ENCODE assay signal across 21 cellular contexts in genomic region chr16:81453091-81453728, GRCh38. TPM values are rescaled to one million over a fixed set of nuclear protein-coding genes. Genes with fewer than 3 reads are reported as not detected.
DNase-seq lines count a peak whose midpoint lies in the region; TF ChIP-seq lines count a peak whose summit lies in the region.
"Had no signal": no experiment of that assay in that cellular context is flagged by ENCODE, and none has a peak within 500 bp of the region (broad histone marks: within the 10 kb centered on the region; RNA-seq: fewer than 3 reads in every experiment).

No MANE protein-coding gene starts in this region.

- H3K4me1 ChIP-seq in OCI-LY1 (ENCODE audit: insufficient read depth, low read length, severe bottlenecking) = peaks cover 68% of the 10 kb centered on the region
- H3K4me1 ChIP-seq: ascending aorta, tibial artery had no signal

- intact Hi-C loops in posterior vena cava (cut with DNase I) = no loop called here

- CTCF ChIA-PET in activated CD4-positive, alpha-beta T cell treated with anti-CD3 and anti-CD28 coated beads, Interleukin-2, amount 10 ng/mL, durations not matched to agents 7 days and 5 days (lab: Charles Lee) = interaction anchor here (0.9 kb wide), 1 partner anchor 49 kb away, joined by 4 read pairs; no protein-coding TSS in a partner anchor

- H3K27ac ChIP-seq in OCI-LY1 (ENCODE audit: low read depth, low read length, poor library complexity, severe bottlenecking) = peak overlapping the region; percentile 78
- H3K27ac ChIP-seq: ascending aorta, C4-2B, KMS-11, tibial artery had no signal

- peaks cover 58% of the 10 kb centered on the region for H3K4me1 Mint-ChIP-seq in activated CD4-positive, alpha-beta T cell treated with anti-CD3 and anti-CD28 coated beads, Interleukin-2, amount 10 ng/mL, durations not matched to agents 7 days and 5 days
- H3K4me1 Mint-ChIP-seq in endothelial cell (ENCODE audit: unreplicated experiment) = peaks cover 67% of the 10 kb centered on the region

- H3K9me2 ChIP-seq in OCI-LY1 (ENCODE audit: low read depth, low read length) = no peaks in the 10 kb centered on the region

- H3K27me3 ChIP-seq in OCI-LY1 (ENCODE audit: insufficient read depth, low read length) = no peaks in the 10 kb centered on the region
- H3K27me3 ChIP-seq: ascending aorta, hepatocyte, tibial artery had no signal

- H3K9me3 Mint-ChIP-seq in activated CD4-positive, alpha-beta T cell treated with anti-CD3 and anti-CD28 coated beads, Interleukin-2, amount 10 ng/mL, durations not matched to agents 7 days and 5 days = peaks cover 9% of the 10 kb centered on the region
- H3K9me3 Mint-ChIP-seq in endothelial cell (ENCODE audit: unreplicated experiment) = no peaks in the 10 kb centered on the region

- peaks cover 29% of the 10 kb centered on the region for H3K36me3 ChIP-seq in OCI-LY1 (ENCODE audit: insufficient read depth, low read length)
- H3K36me3 ChIP-seq: ascending aorta had no signal

- no peak for TF ChIP-seq CTCF in OCI-LY1 (IDR thresholded peaks at IDR 0.05; ENCODE audit: low read length)
- no peak for TF ChIP-seq CTCF in endothelial cell (IDR thresholded peaks at IDR 0.05; ENCODE audit: unreplicated experiment)

- H3K4me3 ChIP-seq in OCI-LY1 (ENCODE audit: low read depth, low read length, poor library complexity, severe bottlenecking) = no peak overlapping the region
- H3K4me3 ChIP-seq: ascending aorta, hepatocyte, tibial artery had no signal

- no peak overlapping the region for H3K4me3 Mint-ChIP-seq in activated CD4-positive, alpha-beta T cell treated with anti-CD3 and anti-CD28 coated beads, Interleukin-2, amount 10 ng/mL, durations not matched to agents 7 days and 5 days
- H3K4me3 Mint-ChIP-seq in endothelial cell (ENCODE audit: unreplicated experiment) = no peak overlapping the region
- H3K4me3 Mint-ChIP-seq: activated B cell treated with CpG ODN at 0.5 μM for 24 hours; activated CD8-positive, alpha-beta memory T cell treated with anti-CD3 and anti-CD28 coated beads, Interleukin-2, amount 10 ng/mL, durations not matched to agents 7 days and 5 days had no signal

- H3K36me3 Mint-ChIP-seq in activated CD4-positive, alpha-beta T cell treated with anti-CD3 and anti-CD28 coated beads, Interleukin-2, amount 10 ng/mL, durations not matched to agents 7 days and 5 days (ENCODE audit: low read depth) = peaks cover 20% of the 10 kb centered on the region
- peaks cover 21% of the 10 kb centered on the region for H3K36me3 Mint-ChIP-seq in endothelial cell (ENCODE audit: low read depth, unreplicated experiment)

- H3K9me3 ChIP-seq in OCI-LY1 (ENCODE audit: low read length) = no peaks in the 10 kb centered on the region
- H3K9me3 ChIP-seq: ascending aorta, tibial artery had no signal

- peaks cover 71% of the 10 kb centered on the region for H3K79me2 ChIP-seq in OCI-LY1 (ENCODE audit: insufficient read depth, low read length)

- H3K9ac ChIP-seq in OCI-LY1 (ENCODE audit: low read length) = no peak overlapping the region; the same call in 1 of the 2 replicates
- H3K9ac ChIP-seq: KMS-11 had no signal

- DNase-seq in activated CD4-positive, alpha-beta T cell treated with anti-CD3 and anti-CD28 coated beads, Interleukin-2, amount 10 ng/mL, durations not matched to agents 7 days and 5 days = no peak
- no peak for DNase-seq in activated CD4-positive, alpha-beta T cell treated with anti-CD3 and anti-CD28 coated beads, Interleukin-2, amount 50 U/mL, for 48 hours
- DNase-seq in endothelial cell (ENCODE audit: low spot score) (no peak), posterior vena cava (ENCODE audit: low spot score) (peak; percentile 73), NCI-H146 treated with DMSO at 0.1 percent for 48 hours (lab: John Stamatoyannopoulos, UW; ENCODE audit: unreplicated experiment) (no peak), NCI-H1694 treated with DMSO at 0.1 percent for 48 hours (lab: John Stamatoyannopoulos, UW) (no peak), SK-N-DZ (ENCODE audit: low spot score) (no peak)
- DNase-seq: activated B cell treated with CpG ODN at 0.5 μM for 24 hours; activated CD8-positive, alpha-beta memory T cell treated with anti-CD3 and anti-CD28 coated beads, Interleukin-2, amount 10 ng/mL, durations not matched to agents 7 days and 5 days; DMS53; mesenchymal stem cell; NCI-H1048; NCI-H2081 treated with DMSO at 0.1 percent for 48 hours; NCI-H524; SHP77 treated with DMSO at 0.1 percent for 48 hours; tibial artery had no signal

- no peak overlapping the region for H2AFZ ChIP-seq in OCI-LY1 (ENCODE audit: low read length)
- H2AFZ ChIP-seq: hepatocyte had no signal

- POLR2A ChIA-PET in activated CD4-positive, alpha-beta T cell treated with anti-CD3 and anti-CD28 coated beads, Interleukin-2, amount 10 ng/mL, durations not matched to agents 7 days and 5 days (lab: Charles Lee) = no interaction called here

- no peak overlapping the region; the same call in 1 of the 2 replicates for H3K4me2 ChIP-seq in OCI-LY1 (ENCODE audit: low read length)
- H3K4me2 ChIP-seq: KMS-11 had no signal

- no peaks in the 10 kb centered on the region for H3K27me3 Mint-ChIP-seq in activated CD4-positive, alpha-beta T cell treated with anti-CD3 and anti-CD28 coated beads, Interleukin-2, amount 10 ng/mL, durations not matched to agents 7 days and 5 days
- H3K27me3 Mint-ChIP-seq in endothelial cell (ENCODE audit: unreplicated experiment) = peaks cover 11% of the 10 kb centered on the region
- H3K27me3 Mint-ChIP-seq: activated B cell treated with CpG ODN at 0.5 μM for 24 hours; activated CD8-positive, alpha-beta memory T cell treated with anti-CD3 and anti-CD28 coated beads, Interleukin-2, amount 10 ng/mL, durations not matched to agents 7 days and 5 days had no signal

- H4K20me1 ChIP-seq in OCI-LY1 (ENCODE audit: insufficient read depth, low read length) = no peaks in the 10 kb centered on the region

- H3F3A ChIP-seq in OCI-LY1 (ENCODE audit: insufficient read depth, low read length) = no peaks in the 10 kb centered on the region

- peak overlapping the region; percentile 55 for H3K27ac Mint-ChIP-seq in activated CD4-positive, alpha-beta T cell treated with anti-CD3 and anti-CD28 coated beads, Interleukin-2, amount 10 ng/mL, durations not matched to agents 7 days and 5 days
- H3K27ac Mint-ChIP-seq in endothelial cell (ENCODE audit: unreplicated experiment) = peak overlapping the region; percentile 48

RNA-seq across cellular contexts. Expression of gene CMIP, which starts 8.6 kb away (rescaled TPM):
- total RNA-seq in activated CD4-positive, alpha-beta T cell treated with anti-CD3 and anti-CD28 coated beads, Interleukin-2, amount 10 ng/mL, durations not matched to agents 7 days and 5 days = 10 to 100 TPM; 44.7 to 46.8 TPM
- total RNA-seq in endothelial cell (ENCODE audit: unreplicated experiment) (98.9 TPM), posterior vena cava (10 to 100 TPM; 38.2 to 45.2 TPM)
- polyA plus RNA-seq in SK-N-DZ (2014; cell fraction: cytosol; rRNA removed) = 7.1 and 11.8 TPM in 2 replicates
- polyA plus RNA-seq in SK-N-DZ (2014; cell fraction: nucleus; rRNA removed) = 4.8 and 16.4 TPM in 2 replicates
